In the genomic region with DNA sequence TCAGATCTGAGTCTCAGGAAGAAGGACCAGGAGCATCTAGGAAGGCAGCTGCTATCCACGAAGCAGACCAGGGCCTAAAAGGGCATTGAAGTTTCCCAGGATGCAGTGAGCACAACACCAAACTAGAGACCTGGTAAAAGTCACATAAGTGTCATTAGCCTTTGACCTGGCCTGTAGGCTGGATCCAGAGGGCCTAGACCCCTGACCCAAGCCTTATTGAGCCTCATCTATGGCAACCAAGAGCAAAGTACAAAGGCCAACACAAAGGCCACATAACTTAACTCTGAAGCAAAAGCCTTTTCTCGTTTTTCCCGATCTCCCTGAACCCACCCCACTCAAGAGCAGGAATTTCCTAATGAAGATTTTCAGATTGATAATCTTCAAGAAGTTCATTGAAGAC, we compare ENCODE assay signal across 10 cellular contexts.
"Had no signal": no experiment of that assay in that cellular context is flagged by ENCODE, and none has a peak within 500 bp of the region (broad histone marks: within the 10 kb centered on the region; RNA-seq: fewer than 3 reads in every experiment).

No MANE protein-coding gene starts in this region.

- H3K4me3 Mint-ChIP-seq: HFFc6 had no signal

- H3K4me1 ChIP-seq: HAP-1 had no signal

- H3K9me3 ChIP-seq: HAP-1 had no signal

- H3K36me3 ChIP-seq: HAP-1 had no signal

- H3K27ac ChIP-seq: GM23248, HL-60 had no signal

- ATAC-seq: HCT116, K562 had no signal

- H3K4me3 ChIP-seq: GM23248, HAP-1, K562 had no signal

- H3K27ac Mint-ChIP-seq: HFFc6 had no signal

- H3K9ac ChIP-seq: GM23248 had no signal

- DNase-seq: GM23248, GOT3, H7, HFFc6, IMR-90, KG1 had no signal
